In genomic region chr1:172497230-172497629, GRCh38 we compare ENCODE assay signal across 10 cellular contexts. TPM values are rescaled to one million over a fixed set of nuclear protein-coding genes. Genes with fewer than 3 reads are reported as not detected.
A peak's percentile ranks its signal among the peaks of the same experiment; 100 is the strongest.
DNase-seq lines count a peak whose midpoint lies in the region; ATAC-seq, FAIRE-seq and TF ChIP-seq lines count a peak whose summit lies in the region.
"Had no signal": no experiment of that assay in that cellular context is flagged by ENCODE, and none has a peak within 500 bp of the region (broad histone marks: within the 10 kb centered on the region; RNA-seq: fewer than 3 reads in every experiment).

No MANE protein-coding gene starts in this region.

- no peaks in the 10 kb centered on the region for H3K79me2 ChIP-seq in keratinocyte (ENCODE audit: control insufficient read depth, insufficient read depth, low read length)

- ATAC-seq in HG03439 (IDR thresholded peaks at IDR 0.05; ENCODE audit: unreplicated experiment): no peak
- ATAC-seq: activated T-helper 17 cell treated with anti-CD3 and anti-CD28 coated beads, Interleukin-2, amount 50 U/mL, for 72 hours had no signal

- H3K36me3 ChIP-seq in A673 (ENCODE audit: insufficient read depth, low read length, poor library complexity, severe bottlenecking): no peaks in the 10 kb centered on the region
- H3K36me3 ChIP-seq in keratinocyte (ENCODE audit: control insufficient read depth in 2 of 2, extremely low read depth in 1 of 2, insufficient read depth in 2 of 2, low read length in 2 of 2): no peaks in the 10 kb centered on the region
- H3K36me3 ChIP-seq in brain microvascular endothelial cell (replicated peaks): no peaks in the 10 kb centered on the region

- in situ Hi-C loops in brain microvascular endothelial cell (cut with HindIII; ENCODE audit: low pct_ligation_motif_present, low sequenced_read_pairs): no loop called here

- FAIRE-seq in keratinocyte (lab: Jason Lieb, UNC): no peak

- H3K9ac ChIP-seq in keratinocyte (ENCODE audit: control insufficient read depth, extremely low read depth, insufficient read depth, low read length): no peak overlapping the region

- H3K9me3 ChIP-seq in A673 (ENCODE audit: low read depth, low read length, poor library complexity, severe bottlenecking): no peaks in the 10 kb centered on the region
- H3K9me3 ChIP-seq in keratinocyte (ENCODE audit: control insufficient read depth, low read depth, low read length): no peaks in the 10 kb centered on the region

- TF ChIP-seq CTCF in A673 (conservative IDR thresholded peaks at IDR 0.05; ENCODE audit: low read depth, low read length) (no peak), keratinocyte (optimal IDR thresholded peaks at IDR 0.05 in 1 of 3, IDR thresholded peaks at IDR 0.05 in 1 of 3, conservative IDR thresholded peaks at IDR 0.05 in 1 of 3; ENCODE audit: extremely low read depth in 1 of 3, insufficient read depth in 2 of 3, low read length in 3 of 3) (no peak), GM10248 (IDR thresholded peaks at IDR 0.05; ENCODE audit: control extremely low read depth, extremely low read depth, low read depth, missing control alignments) (no peak), brain microvascular endothelial cell (IDR thresholded peaks at IDR 0.05; ENCODE audit: low read depth, low read length, missing control alignments) (no peak)

- no peaks in the 10 kb centered on the region for H3K9me1 ChIP-seq in keratinocyte (ENCODE audit: control insufficient read depth, extremely low read depth, insufficient read depth, low read length)

- DNase-seq in A673 (ENCODE audit: low spot score): peak; percentile 63
- DNase-seq in HEK293T (ENCODE audit: extremely low spot score): peak; percentile 21
- DNase-seq in astrocyte of the hippocampus (ENCODE audit: low read depth, low spot score): peak; percentile 89
- DNase-seq in keratinocyte (ENCODE audit: low read depth, low spot score): no peak
- DNase-seq in GM10248 (ENCODE audit: extremely low spot score): no peak
- DNase-seq in NCI-H510A treated with DMSO at 0.1 percent for 48 hours (lab: John Stamatoyannopoulos, UW): no peak
- DNase-seq in brain microvascular endothelial cell: no peak
- DNase-seq: hypothalamus had no signal

- intact Hi-C loops in A673 (cut with micrococcal nuclease; ENCODE audit: unreplicated experiment): no loop called here

- no peaks in the 10 kb centered on the region for H4K20me1 ChIP-seq in keratinocyte (ENCODE audit: control insufficient read depth, extremely low read depth, insufficient read depth, low read length)

- H3K27ac ChIP-seq in A673 (ENCODE audit: low read depth, low read length, poor library complexity, severe bottlenecking): no peak overlapping the region
- no peak overlapping the region for H3K27ac ChIP-seq in keratinocyte (ENCODE audit: control insufficient read depth, insufficient read depth, low read length)
- no peak overlapping the region for H3K27ac ChIP-seq in brain microvascular endothelial cell

- dilution Hi-C loops in keratinocyte (cut with MboI; ENCODE audit: extremely low pct_ligation_motif_present, low sequenced_read_pairs): no loop called here

- peak overlapping the region; percentile 39 for H3K4me2 ChIP-seq in keratinocyte (ENCODE audit: control insufficient read depth, extremely low read depth, insufficient read depth, low read depth, low read length)

- POLR2A ChIA-PET in A673 (lab: Charles Lee; ENCODE audit: low non-redundant PET): no interaction called here
- POLR2A ChIA-PET in HEK293T (lab: Yijun Ruan, JAX): interaction anchor here (0.8 kb wide), 1 partner anchor 10 kb away, joined by 3 read pairs; no protein-coding TSS in a partner anchor
- POLR2A ChIA-PET in GM10248 (lab: Yijun Ruan, JAX): no interaction called here

- H3K27me3 ChIP-seq in A673 (replicated peaks; ENCODE audit: insufficient read depth, low read depth, low read length, poor library complexity) (no peaks in the 10 kb centered on the region), keratinocyte (ENCODE audit: control insufficient read depth, extremely low read depth, insufficient read depth, low read length) (no peaks in the 10 kb centered on the region), brain microvascular endothelial cell (replicated peaks) (no peaks in the 10 kb centered on the region)

- peak overlapping the region; percentile 50 for H2AFZ ChIP-seq in keratinocyte (ENCODE audit: control insufficient read depth, low read length)

- H3K4me1 ChIP-seq in A673 (ENCODE audit: insufficient read depth, low read length, poor library complexity, severe bottlenecking) (peaks cover 5% of the 10 kb centered on the region), keratinocyte (ENCODE audit: control insufficient read depth, extremely low read depth, insufficient read depth, low read length) (peaks cover 18% of the 10 kb centered on the region)

- no TSS peak for BruUV-seq in A673 (replicated peaks; lab: Mats Ljungman, UMichigan)

- H3K4me3 ChIP-seq in A673 (ENCODE audit: low read depth, low read length, poor library complexity, severe bottlenecking): no peak overlapping the region
- no peak overlapping the region for H3K4me3 ChIP-seq in keratinocyte (ENCODE audit: control insufficient read depth in 2 of 3, extremely low read depth in 1 of 3, insufficient read depth in 2 of 3, low read depth in 1 of 3, low read length in 3 of 3)
- H3K4me3 ChIP-seq in brain microvascular endothelial cell (ENCODE audit: low read depth, low read length): no peak overlapping the region

- CTCF ChIA-PET in A673 (lab: Charles Lee) (no interaction called here), HEK293T (lab: Yijun Ruan, JAX) (no interaction called here), GM10248 (lab: Yijun Ruan, JAX) (interaction anchor here (0.9 to 1.6 kb wide), 4 partner anchors 8 to 54 kb away, joined by 3 to 5 read pairs (median 3); partner anchors contain the start of gene PIGC)

TF ChIP-seq in HEK293T, 16 proteins besides CTCF, POLR2A, EP300 and RAD21:
- no peak for TF ChIP-seq SUZ12 (IDR thresholded peaks at IDR 0.05)
- no peak for TF ChIP-seq CTBP1 (IDR thresholded peaks at IDR 0.05; ENCODE audit: borderline replicate concordance)
- no peak for TF ChIP-seq BHLHE40 (IDR thresholded peaks at IDR 0.05; ENCODE audit: borderline replicate concordance)
- TF ChIP-seq L3MBTL2 (conservative IDR thresholded peaks at IDR 0.05): no peak
- no peak for TF ChIP-seq FOXK2 (IDR thresholded peaks at IDR 0.05)
- TF ChIP-seq TARDBP (IDR thresholded peaks at IDR 0.05): no peak
- no peak for TF ChIP-seq ARNT (IDR thresholded peaks at IDR 0.05)
- TF ChIP-seq ELF4 (IDR thresholded peaks at IDR 0.05): no peak
- no peak for TF ChIP-seq HDGF (IDR thresholded peaks at IDR 0.05; ENCODE audit: borderline replicate concordance)
- TF ChIP-seq ZNF384 (IDR thresholded peaks at IDR 0.05): no peak
- no peak for TF ChIP-seq FOXM1 (IDR thresholded peaks at IDR 0.05; ENCODE audit: borderline replicate concordance)
- TF ChIP-seq LEF1 (IDR thresholded peaks at IDR 0.05; ENCODE audit: borderline replicate concordance): no peak

RNA-seq across cellular contexts. Expression of gene SUCO, which starts 35.7 kb away (rescaled TPM):
- 32.9 and 35.1 TPM in 2 replicates for total RNA-seq in A673 (2021)
- 8.3 to 13.8 TPM (median 11.2 TPM) in 3 replicates for polyA plus RNA-seq in keratinocyte
- polyA plus RNA-seq in keratinocyte (2011; ENCODE audit: low read depth): 57.4 TPM
- polyA plus RNA-seq in keratinocyte (2011; cell fraction: cytosol; rRNA removed): 3.6 and 7.6 TPM in 2 replicates
- 13.3 and 21.4 TPM in 2 replicates for polyA plus RNA-seq in keratinocyte (2011; cell fraction: nucleus; rRNA removed)
- 10.2 and 13.5 TPM in 2 replicates for polyA plus RNA-seq in keratinocyte (2012; ENCODE audit: low replicate concordance)
- polyA minus RNA-seq in keratinocyte: 3.2 to 21.3 TPM (median 15.4 TPM) in 3 replicates
- polyA minus RNA-seq in keratinocyte (2011; cell fraction: cytosol; rRNA and poly(A)+ RNA removed): 8.8 TPM
- polyA minus RNA-seq in keratinocyte (2011; cell fraction: nucleus; rRNA and poly(A)+ RNA removed): 24.3 and 38.9 TPM in 2 replicates

RNA-seq across cellular contexts. Expression of gene PIGC, which starts 53.4 kb away (rescaled TPM):
- 21.0 and 23.6 TPM in 2 replicates for total RNA-seq in A673 (2021)
- polyA plus RNA-seq in keratinocyte: 18.0 to 21.6 TPM (median 21.2 TPM) in 3 replicates
- polyA plus RNA-seq in keratinocyte (2011; ENCODE audit: low read depth): 9.7 TPM
- 15.0 and 18.9 TPM in 2 replicates for polyA plus RNA-seq in keratinocyte (2011; cell fraction: cytosol; rRNA removed)
- polyA plus RNA-seq in keratinocyte (2011; cell fraction: nucleus; rRNA removed): 15.4 and 18.6 TPM in 2 replicates
- polyA plus RNA-seq in keratinocyte (2012; ENCODE audit: low replicate concordance): 14.1 and 18.1 TPM in 2 replicates
- polyA minus RNA-seq in keratinocyte: 15.8 to 19.0 TPM (median 16.6 TPM) in 3 replicates
- 8.6 TPM for polyA minus RNA-seq in keratinocyte (2011; cell fraction: cytosol; rRNA and poly(A)+ RNA removed)
- polyA minus RNA-seq in keratinocyte (2011; cell fraction: nucleus; rRNA and poly(A)+ RNA removed): 5.6 and 6.9 TPM in 2 replicates

Comparison
In these comparisons a context has a peak if more than half of its experiments do, and no peak if none do; other contexts are left out.
1. DNase-seq: peak in A673 (single experiment), HEK293T (single experiment) and astrocyte of the hippocampus (single experiment); none in keratinocyte (single experiment), GM10248 (single experiment), NCI-H510A treated with DMSO at 0.1 percent for 48 hours (single experiment) and brain microvascular endothelial cell (single experiment).